Comparison of ENCODE assay signal across 25 cellular contexts in the genomic region with DNA sequence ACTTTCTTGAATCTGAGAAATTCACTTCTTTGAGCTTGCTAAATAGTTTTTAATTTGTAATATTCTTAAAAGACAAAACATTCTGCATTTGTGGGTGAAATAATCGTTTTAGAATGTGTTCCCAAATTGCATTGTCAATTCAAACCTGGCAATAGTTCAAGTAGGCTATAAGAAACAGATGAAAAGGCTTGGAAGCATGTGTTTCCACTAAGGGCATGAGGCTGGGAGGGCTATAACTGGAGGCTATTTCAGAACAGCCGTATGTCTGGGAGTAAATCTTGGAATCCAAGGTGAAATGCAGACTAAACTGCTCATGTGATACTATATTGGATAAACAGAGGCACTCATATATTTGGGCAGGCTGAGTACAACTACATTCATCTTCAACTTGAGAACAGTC.
DNase-seq lines count a peak whose midpoint lies in the region; ATAC-seq and TF ChIP-seq lines count a peak whose summit lies in the region.
"Had no signal": no experiment of that assay in that cellular context is flagged by ENCODE, and none has a peak within 500 bp of the region (broad histone marks: within the 10 kb centered on the region; RNA-seq: fewer than 3 reads in every experiment).

No MANE protein-coding gene starts in this region.

- TF ChIP-seq CTCF in SK-N-SH (IDR thresholded peaks at IDR 0.05) (no peak), fibroblast of mammary gland (conservative IDR thresholded peaks at IDR 0.05; ENCODE audit: control insufficient read depth, insufficient read depth, low read depth, low read length) (no peak), osteoblast (IDR thresholded peaks at IDR 0.05; ENCODE audit: extremely low read depth, low read depth, low read length) (no peak), spleen (IDR thresholded peaks at IDR 0.05 in 8 of 11, conservative IDR thresholded peaks at IDR 0.05 in 3 of 11) (no peak)

- H3K4me1 ChIP-seq in SK-N-SH (ENCODE audit: control insufficient read depth in 1 of 2, insufficient read depth in 2 of 2, low read depth in 1 of 2, low read length in 1 of 2) = no peaks in the 10 kb centered on the region
- no peaks in the 10 kb centered on the region for H3K4me1 ChIP-seq in osteoblast (ENCODE audit: insufficient read depth, low read length)
- no peaks in the 10 kb centered on the region for H3K4me1 ChIP-seq in spleen
- H3K4me1 ChIP-seq: Caco-2, HAP-1, SJSA1 had no signal

- H3K9me3 ChIP-seq in SK-N-SH = no peaks in the 10 kb centered on the region
- H3K9me3 ChIP-seq in osteoblast (ENCODE audit: low read depth, low read length) = no peaks in the 10 kb centered on the region
- no peaks in the 10 kb centered on the region for H3K9me3 ChIP-seq in spleen
- H3K9me3 ChIP-seq: Caco-2, MG63, SJSA1 had no signal

- POLR2A ChIA-PET in SK-N-SH (lab: Yijun Ruan, JAX) = no interaction called here

- ATAC-seq in sciatic nerve = no peak
- ATAC-seq: CD8-positive, alpha-beta T cell had no signal

- H3K4me3 ChIP-seq in SK-N-SH (ENCODE audit: low read depth in 2 of 2, low read length in 1 of 2) = no peak overlapping the region
- H3K4me3 ChIP-seq in fibroblast of mammary gland (ENCODE audit: control insufficient read depth, low read depth, low read length) = no peak overlapping the region
- no peak overlapping the region for H3K4me3 ChIP-seq in osteoblast (ENCODE audit: insufficient read depth, low read length)
- H3K4me3 ChIP-seq in spleen = no peak overlapping the region
- H3K4me3 ChIP-seq: HAP-1, MG63, SJSA1 had no signal

- no peaks in the 10 kb centered on the region for H4K20me1 ChIP-seq in SK-N-SH (ENCODE audit: insufficient read depth)
- no peaks in the 10 kb centered on the region for H4K20me1 ChIP-seq in osteoblast (ENCODE audit: insufficient read depth, low read length)

- H3K9ac ChIP-seq in SK-N-SH = no peak overlapping the region

- CTCF ChIA-PET in SK-N-SH (lab: Yijun Ruan, JAX) = interaction anchor here (0.6 kb wide), 1 partner anchor 46 kb away, joined by 3 read pairs; no protein-coding TSS in a partner anchor

- no peaks in the 10 kb centered on the region for H3K9me2 ChIP-seq in SK-N-SH

- TF ChIP-seq RAD21 in SK-N-SH (IDR thresholded peaks at IDR 0.05; ENCODE audit: low read length) = no peak

- H2AFZ ChIP-seq in SK-N-SH (ENCODE audit: low read depth) = no peak overlapping the region
- H2AFZ ChIP-seq in osteoblast (ENCODE audit: low read length) = no peak overlapping the region

- H3K36me3 ChIP-seq in SK-N-SH (replicated peaks in 1 of 2; ENCODE audit: control insufficient read depth in 1 of 2, insufficient read depth in 2 of 2, low read length in 1 of 2) = no peaks in the 10 kb centered on the region
- H3K36me3 ChIP-seq in osteoblast (ENCODE audit: insufficient read depth, low read length) = no peaks in the 10 kb centered on the region
- no peaks in the 10 kb centered on the region for H3K36me3 ChIP-seq in spleen
- H3K36me3 ChIP-seq: HAP-1, MG63, SJSA1 had no signal

- TF ChIP-seq EP300 in SK-N-SH (IDR thresholded peaks at IDR 0.05; ENCODE audit: borderline replicate concordance in 1 of 2, low read depth in 1 of 2, low read length in 1 of 2) = no peak

- H3K4me2 ChIP-seq in SK-N-SH = no peak overlapping the region
- no peak overlapping the region for H3K4me2 ChIP-seq in osteoblast (ENCODE audit: insufficient read depth, low read length)

- TF ChIP-seq POLR2A in spleen (IDR thresholded peaks at IDR 0.05) = no peak

- H3K79me2 ChIP-seq in SK-N-SH (ENCODE audit: insufficient read depth) (no peaks in the 10 kb centered on the region), osteoblast (ENCODE audit: insufficient read depth, low read length) (no peaks in the 10 kb centered on the region)

- H3K27me3 ChIP-seq in SK-N-SH (ENCODE audit: insufficient read depth) = no peaks in the 10 kb centered on the region; the same call in 1 of the 2 replicates
- H3K27me3 ChIP-seq in osteoblast (ENCODE audit: insufficient read depth, low read length) = no peaks in the 10 kb centered on the region
- H3K27me3 ChIP-seq in spleen (replicated peaks in 1 of 7) = peaks cover 0 to 8% (median 0%) of the 10 kb centered on the region in 7 donors
- H3K27me3 ChIP-seq: MG63, SJSA1 had no signal

- no peaks in the 10 kb centered on the region for H3F3A ChIP-seq in SK-N-SH (replicated peaks; ENCODE audit: insufficient read depth)

- intact Hi-C loops in spleen (cut with DNase I; ENCODE audit: low total_unique reads) = no loop called here
- intact Hi-C loops in sciatic nerve (cut with DNase I) = no loop called here

- DNase-seq in EH (ENCODE audit: low read depth) = peak; percentile 16
- no peak for DNase-seq in SK-N-SH
- DNase-seq in fibroblast of mammary gland (ENCODE audit: low read depth) = peak; percentile 37
- DNase-seq in osteoblast (ENCODE audit: insufficient read length, low spot score, missing footprints) = peak; percentile 30
- no peak for DNase-seq in iPS-NIHi11 (ENCODE audit: low spot score)
- DNase-seq in spleen = no peak
- DNase-seq in sciatic nerve (ENCODE audit: low spot score) = no peak
- DNase-seq: Caco-2; CD8-positive, alpha-beta T cell; DMS 273 treated with DMSO at 0.1 percent for 48 hours; DMS79; GF-D8; GOT3; IMR-90; KG1; MG63; NCI-H1105 treated with DMSO at 0.1 percent for 48 hours; NCI-H146; NCI-H1930; NCI-H446; NCI-H524 treated with DMSO at 0.1 percent for 48 hours; NCI-H774 had no signal

- 13% methylated on average over 2 of the region's 2 CpGs for WGBS in SK-N-SH (ENCODE audit: low lambda C conversion rate)
- 53 to 89% (median 80%) methylated on average over 2 of the region's 2 CpGs for WGBS in spleen, 5 donors

- H3K27ac ChIP-seq in SK-N-SH (ENCODE audit: low read depth in 2 of 2, low read length in 1 of 2) (no peak overlapping the region), osteoblast (ENCODE audit: low read depth, low read length) (no peak overlapping the region), spleen (no peak overlapping the region)
- H3K27ac ChIP-seq: C4-2B, SJSA1 had no signal

TF ChIP-seq in SK-N-SH, 30 proteins besides CTCF, POLR2A, EP300 and RAD21:
- TF ChIP-seq NRF1 (IDR thresholded peaks at IDR 0.05; ENCODE audit: low read depth, low read length) = no peak
- peak; percentile 62 for TF ChIP-seq TCF12 (IDR thresholded peaks at IDR 0.05)
TF ChIP-seq in SK-N-SH: peak in this region for 1.

Comparison
In these comparisons a context has a peak if more than half of its experiments do, and no peak if none do; other contexts are left out.
1. DNase-seq: peak in EH (single experiment), fibroblast of mammary gland (single experiment) and osteoblast (single experiment); none in SK-N-SH (single experiment), iPS-NIHi11 (single experiment), spleen (single experiment) and sciatic nerve (single experiment).